Comparison of ENCODE assay signal across 8 cellular contexts in the genomic region with DNA sequence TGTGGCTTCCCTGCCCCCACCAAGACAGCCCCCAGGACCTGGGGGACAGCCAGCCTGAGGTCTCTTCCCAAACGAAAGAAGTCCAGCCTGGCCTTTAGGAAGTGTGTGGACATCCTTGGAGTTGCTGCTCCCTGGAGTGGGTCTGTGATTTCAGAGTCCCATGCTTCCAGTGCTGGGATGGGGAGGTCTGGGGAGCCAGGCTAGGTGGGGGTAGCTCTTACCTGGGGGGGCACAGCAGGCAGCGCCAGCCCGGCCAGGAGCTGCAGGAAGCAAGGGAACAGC. TPM values are rescaled to one million over a fixed set of nuclear protein-coding genes. Genes with fewer than 3 reads are reported as not detected.
A peak's percentile ranks its signal among the peaks of the same experiment; 100 is the strongest.
DNase-seq lines count a peak whose midpoint lies in the region; ATAC-seq and TF ChIP-seq lines count a peak whose summit lies in the region.

No MANE protein-coding gene starts in this region.

- no peaks in the 10 kb centered on the region for H3K9me3 Mint-ChIP-seq in nephron progenitor cell

- DNase-seq in BE2C (no peak), NT2/D1 (ENCODE audit: low read depth, low spot score) (no peak), nephron progenitor cell (no peak), amygdala (lab: John Stamatoyannopoulos, UW) (no peak), NCI-H2196 treated with DMSO at 0.1 percent for 48 hours (lab: John Stamatoyannopoulos, UW; ENCODE audit: unreplicated experiment) (no peak)
- DNase-seq in effector CD8-positive, alpha-beta T cell (lab: John Stamatoyannopoulos, UW): no peak

- peaks cover 18% of the 10 kb centered on the region for H3K27me3 Mint-ChIP-seq in nephron progenitor cell (ENCODE audit: low read depth, poor library complexity)

- peaks cover 5% of the 10 kb centered on the region for H3K36me3 Mint-ChIP-seq in nephron progenitor cell (ENCODE audit: low read depth)

- H3K4me1 ChIP-seq in BE2C (peaks cover 4% of the 10 kb centered on the region; the same call in 1 of the 2 replicates), NT2/D1 (ENCODE audit: insufficient read depth, insufficient read length) (peaks cover 17% of the 10 kb centered on the region), esophagus (ENCODE audit: control insufficient read depth in 2 of 2, insufficient read depth in 2 of 2, low read length in 1 of 2) (peaks cover 4 to 21% of the 10 kb centered on the region in 2 donors)

- no peak for TF ChIP-seq CTCF in BE2C (IDR thresholded peaks at IDR 0.05; ENCODE audit: low read depth, low read length)
- TF ChIP-seq CTCF in nephron progenitor cell (IDR thresholded peaks at IDR 0.05): no peak

- peak overlapping the region; percentile 82 for H3K4me3 ChIP-seq in BE2C (ENCODE audit: low read depth, low read length)
- peak overlapping the region; percentile 59 for H3K4me3 ChIP-seq in NT2/D1 (ENCODE audit: insufficient read length, low read depth)
- H3K4me3 ChIP-seq in esophagus (ENCODE audit: low read depth in 1 of 2, low read length in 2 of 2): peak overlapping the region; percentile 49 to 51

- no peak overlapping the region for H3K27ac Mint-ChIP-seq in nephron progenitor cell

- H3K9me3 ChIP-seq in BE2C (no peaks in the 10 kb centered on the region), NT2/D1 (ENCODE audit: insufficient read depth, low read length) (no peaks in the 10 kb centered on the region), esophagus (ENCODE audit: control insufficient read depth in 2 of 2, insufficient read depth in 1 of 2, low read depth in 1 of 2, low read length in 1 of 2) (no peaks in the 10 kb centered on the region)

- H3K27me3 ChIP-seq in BE2C (no peaks in the 10 kb centered on the region), NT2/D1 (ENCODE audit: insufficient read depth, insufficient read length) (peaks cover 14% of the 10 kb centered on the region), esophagus (ENCODE audit: control insufficient read depth in 1 of 2, insufficient read depth in 2 of 2, low read length in 2 of 2) (no peaks in the 10 kb centered on the region)

- no peak overlapping the region for H3K27ac ChIP-seq in esophagus (ENCODE audit: low read depth in 2 of 2, low read length in 1 of 2)

- no peak for ATAC-seq in GM21360 (IDR thresholded peaks at IDR 0.05; ENCODE audit: unreplicated experiment)

- 2 to 4% methylated on average over 3 of the region's 3 CpGs for WGBS in esophagus, 2 donors

- H3K36me3 ChIP-seq in BE2C (no peaks in the 10 kb centered on the region), NT2/D1 (ENCODE audit: insufficient read depth, insufficient read length, low read length) (no peaks in the 10 kb centered on the region), esophagus (ENCODE audit: control insufficient read depth in 2 of 2, insufficient read depth in 2 of 2, low read length in 1 of 2) (no peaks in the 10 kb centered on the region)

- H3K4me1 Mint-ChIP-seq in nephron progenitor cell: peaks cover 68% of the 10 kb centered on the region

- peak overlapping the region; percentile 70 for H3K9ac ChIP-seq in NT2/D1 (ENCODE audit: insufficient read length, low read depth)

- peak overlapping the region; percentile 75 for H3K4me3 Mint-ChIP-seq in nephron progenitor cell

RNA-seq across cellular contexts. Expression of a gene that starts 0.5 kb away (rescaled TPM):
- 44.0 TPM for polyA plus RNA-seq in BE2C (2012; ENCODE audit: insufficient read depth, insufficient read length, low read depth)
- 1 to 10 TPM; 2.4 to 2.5 TPM for polyA plus RNA-seq in esophagus

RNA-seq across cellular contexts. Expression of a gene that starts 31.8 kb away (rescaled TPM):
- polyA plus RNA-seq in BE2C (2012; ENCODE audit: insufficient read depth, insufficient read length, low read depth): 122 TPM
- polyA plus RNA-seq in esophagus: 1 to 10 TPM; 2.8 to 3.0 TPM

RNA-seq across cellular contexts. Expression of a gene that starts 47.8 kb away (rescaled TPM):
- 153 TPM for polyA plus RNA-seq in BE2C (2012; ENCODE audit: insufficient read depth, insufficient read length, low read depth)
- polyA plus RNA-seq in esophagus: 10 to 100 TPM; 13.3 to 42.9 TPM
